8 cellular contexts compared by ENCODE assay signal in genomic region chr19:4694211-4694987, GRCh38. TPM values are rescaled to one million over a fixed set of nuclear protein-coding genes. Genes with fewer than 3 reads are reported as not detected.
DNase-seq lines count a peak whose midpoint lies in the region; ATAC-seq and TF ChIP-seq lines count a peak whose summit lies in the region.
"Had no signal": no experiment of that assay in that cellular context is flagged by ENCODE, and none has a peak within 500 bp of the region (broad histone marks: within the 10 kb centered on the region; RNA-seq: fewer than 3 reads in every experiment).

No MANE protein-coding gene starts in this region.

- H3K27me3 ChIP-seq in transverse colon: no peaks in the 10 kb centered on the region
- no peaks in the 10 kb centered on the region for H3K27me3 ChIP-seq in ascending aorta

- peaks cover 19% of the 10 kb centered on the region for H3K36me3 Mint-ChIP-seq in activated naive CD4-positive, alpha-beta T cell treated with anti-CD3 and anti-CD28 coated beads for 36 hours (ENCODE audit: low read depth)

- no peaks in the 10 kb centered on the region for H3K9me3 Mint-ChIP-seq in activated naive CD4-positive, alpha-beta T cell treated with anti-CD3 and anti-CD28 coated beads for 36 hours

- no peak for TF ChIP-seq POLR2A in transverse colon (IDR thresholded peaks at IDR 0.05)

- H3K36me3 ChIP-seq in transverse colon (peaks cover 0 to 76% (median 24%) of the 10 kb centered on the region in 4 donors), ascending aorta (peaks cover 83 to 98% of the 10 kb centered on the region in 2 donors)

- H3K9me3 ChIP-seq in transverse colon (no peaks in the 10 kb centered on the region), ascending aorta (no peaks in the 10 kb centered on the region)
- H3K9me3 ChIP-seq: thoracic aorta had no signal

- H3K4me3 ChIP-seq in astrocyte of the cerebellum (ENCODE audit: low read depth, low read length): peak overlapping the region; percentile 10
- H3K4me3 ChIP-seq in transverse colon: no peak overlapping the region
- no peak overlapping the region for H3K4me3 ChIP-seq in ascending aorta
- H3K4me3 ChIP-seq: thoracic aorta had no signal

- no peak overlapping the region for H3K4me3 Mint-ChIP-seq in activated naive CD4-positive, alpha-beta T cell treated with anti-CD3 and anti-CD28 coated beads for 36 hours

- WGBS in transverse colon (ENCODE audit: low coverage in 1 of 2), 2 donors: 91 to 93% methylated on average over 15 to 22 of the region's 22 CpGs

- no peaks in the 10 kb centered on the region for H3K4me1 ChIP-seq in transverse colon
- no peaks in the 10 kb centered on the region for H3K4me1 ChIP-seq in ascending aorta

- TF ChIP-seq CTCF in astrocyte of the cerebellum (IDR thresholded peaks at IDR 0.05; ENCODE audit: low read depth, low read length, missing control alignments): no peak
- TF ChIP-seq CTCF in transverse colon (IDR thresholded peaks at IDR 0.05): no peak
- TF ChIP-seq CTCF in ascending aorta (IDR thresholded peaks at IDR 0.05): no peak

- in situ Hi-C loops in astrocyte of the cerebellum (cut with HindIII; ENCODE audit: low sequenced_read_pairs): no loop called here
- in situ Hi-C loops in transverse colon (cut with MboI; ENCODE audit: low pct_ligation_motif_present in 1 of 4, low pct_unique_long_range_greater_than_20kb in 1 of 4, low sequenced_read_pairs in 3 of 4): no loop called here

- no peak for TF ChIP-seq EP300 in transverse colon (IDR thresholded peaks at IDR 0.05; ENCODE audit: low read depth)

- H3K27ac Mint-ChIP-seq in activated naive CD4-positive, alpha-beta T cell treated with anti-CD3 and anti-CD28 coated beads for 36 hours: no peak overlapping the region

- CTCF ChIA-PET in activated naive CD4-positive, alpha-beta T cell treated with anti-CD3 and anti-CD28 coated beads for 36 hours (lab: Charles Lee): no interaction called here

- ATAC-seq in GM21526 (IDR thresholded peaks at IDR 0.05; ENCODE audit: low FRiP score, unreplicated experiment): no peak

- intact Hi-C loops in transverse colon (cut with DNase I; ENCODE audit: low total_unique reads) (no loop called here), ascending aorta (cut with DNase I) (no loop called here)
- intact Hi-C loops in activated naive CD4-positive, alpha-beta T cell treated with anti-CD3 and anti-CD28 coated beads for 36 hours (cut with micrococcal nuclease): no loop called here

- DNase-seq in HS-5 (ENCODE audit: low read depth): peak; percentile 98
- peak; percentile 94 for DNase-seq in astrocyte of the cerebellum (ENCODE audit: low read depth)
- DNase-seq in hippocampal formation (lab: John Stamatoyannopoulos, UW): peak; percentile 36 to 77
- DNase-seq in transverse colon: peak; percentile 46
- DNase-seq in ascending aorta (ENCODE audit: low spot score in 2 of 2): no peak
- DNase-seq in activated naive CD4-positive, alpha-beta T cell treated with anti-CD3 and anti-CD28 coated beads for 36 hours: no peak

- H3K4me1 Mint-ChIP-seq in activated naive CD4-positive, alpha-beta T cell treated with anti-CD3 and anti-CD28 coated beads for 36 hours (ENCODE audit: low read depth): no peaks in the 10 kb centered on the region

- H3K27me3 Mint-ChIP-seq in activated naive CD4-positive, alpha-beta T cell treated with anti-CD3 and anti-CD28 coated beads for 36 hours (ENCODE audit: low read depth): no peaks in the 10 kb centered on the region

- H3K27ac ChIP-seq in transverse colon: peak overlapping the region; percentile 27 to 60 (median 36)
- peak overlapping the region in 1 of 2 donors; percentile 3 for H3K27ac ChIP-seq in ascending aorta

RNA-seq across cellular contexts. Expression of gene MYDGF, which starts 24.3 kb away (rescaled TPM):
- total RNA-seq in transverse colon (10 to 100 TPM in 2 of 4 donors, 1 to 10 TPM in 2; 3.6 to 44.5 (median 22.0) TPM), ascending aorta (49.0 TPM)
- total RNA-seq in activated naive CD4-positive, alpha-beta T cell treated with anti-CD3 and anti-CD28 coated beads for 36 hours: 10 to 100 TPM; 43.5 to 45.5 TPM

RNA-seq across cellular contexts. Expression of gene DPP9, which starts 29.2 kb away (rescaled TPM):
- total RNA-seq in transverse colon (100 to 1,000 TPM in 2 of 4 donors, 10 to 100 TPM in 2; 74.1 to 320 (median 103) TPM), ascending aorta (72.2 TPM)
- total RNA-seq in activated naive CD4-positive, alpha-beta T cell treated with anti-CD3 and anti-CD28 coated beads for 36 hours: 10 to 100 TPM; 40.8 to 41.9 TPM

RNA-seq across cellular contexts. Expression of gene TNFAIP8L1, which starts 55.1 kb away (rescaled TPM):
- total RNA-seq in transverse colon (10 to 100 TPM in 1 of 4 donors, 1 to 10 TPM in 3; 4.5 to 12.0 (median 8.5) TPM), ascending aorta (0.64 TPM)
- 10 to 100 TPM; 19.9 to 20.4 TPM for total RNA-seq in activated naive CD4-positive, alpha-beta T cell treated with anti-CD3 and anti-CD28 coated beads for 36 hours

Comparison
In these comparisons a context has a peak if more than half of its experiments do, and no peak if none do; other contexts are left out.
1. DNase-seq: peak in HS-5 (single experiment), astrocyte of the cerebellum (single experiment), hippocampal formation (2 of 2) and transverse colon (single experiment); none in ascending aorta (0 of 2) and activated naive CD4-positive, alpha-beta T cell treated with anti-CD3 and anti-CD28 coated beads for 36 hours (single experiment).